Comparison of ENCODE assay signal across 18 cellular contexts in genomic region chr3:112117415-112117814, GRCh38. TPM values are rescaled to one million over a fixed set of nuclear protein-coding genes. Genes with fewer than 3 reads are reported as not detected.
DNase-seq lines count a peak whose midpoint lies in the region; ATAC-seq and TF ChIP-seq lines count a peak whose summit lies in the region.
"Had no signal": no experiment of that assay in that cellular context is flagged by ENCODE, and none has a peak within 500 bp of the region (broad histone marks: within the 10 kb centered on the region; RNA-seq: fewer than 3 reads in every experiment).

No MANE protein-coding gene starts in this region.

- H3K9me2 ChIP-seq in OCI-LY1 (ENCODE audit: low read depth, low read length), result no peaks in the 10 kb centered on the region

- H3F3A ChIP-seq in OCI-LY1 (ENCODE audit: insufficient read depth, low read length), result peaks cover 14% of the 10 kb centered on the region; the same call in 1 of the 2 replicates

- TF ChIP-seq CTCF in left ventricle myocardium inferior (IDR thresholded peaks at IDR 0.05; ENCODE audit: borderline replicate concordance), result no peak
- no peak for TF ChIP-seq CTCF in OCI-LY1 (IDR thresholded peaks at IDR 0.05; ENCODE audit: low read length)
- no peak for TF ChIP-seq CTCF in GM20000 (IDR thresholded peaks at IDR 0.05; ENCODE audit: extremely low read depth, missing control alignments)

- H3K4me3 Mint-ChIP-seq in memory B cell, result peak overlapping the region; percentile 35
- H3K4me3 Mint-ChIP-seq: CD4-positive, alpha-beta T cell had no signal

- peaks cover 20% of the 10 kb centered on the region for H3K4me1 ChIP-seq in left ventricle myocardium inferior
- H3K4me1 ChIP-seq in OCI-LY1 (ENCODE audit: insufficient read depth, low read length, severe bottlenecking), result peaks cover 100% of the 10 kb centered on the region
- peaks cover 4% of the 10 kb centered on the region for H3K4me1 ChIP-seq in right cardiac atrium (ENCODE audit: control insufficient read depth, insufficient read depth, low read length)

- no peak overlapping the region for H2AFZ ChIP-seq in OCI-LY1 (ENCODE audit: low read length)

- H3K4me1 Mint-ChIP-seq in memory B cell, result peaks cover 62% of the 10 kb centered on the region

- peaks cover 1% of the 10 kb centered on the region for H3K36me3 Mint-ChIP-seq in memory B cell

- no peaks in the 10 kb centered on the region for H4K20me1 ChIP-seq in OCI-LY1 (ENCODE audit: insufficient read depth, low read length)

- H3K36me3 ChIP-seq in left ventricle myocardium inferior, result peaks cover 2% of the 10 kb centered on the region
- peaks cover 17% of the 10 kb centered on the region; the same call in 1 of the 2 replicates for H3K36me3 ChIP-seq in OCI-LY1 (ENCODE audit: insufficient read depth, low read length)

- DNase-seq in left ventricle myocardium inferior (no peak), cardiac septum (ENCODE audit: low spot score) (no peak), memory B cell (ENCODE audit: low spot score in 2 of 2) (no peak), right cardiac atrium (no peak), GM20000 (ENCODE audit: low spot score) (no peak), CD1c-positive myeloid dendritic cell (ENCODE audit: extremely low spot score) (no peak), Right ventricle myocardium superior (no peak)
- DNase-seq: CD4-positive, alpha-beta T cell; DND-41; H7; NCI-H1417; NCI-H1930; NCI-H2171 treated with DMSO at 0.1 percent for 48 hours; NCI-H774; SHP77 treated with DMSO at 0.1 percent for 48 hours had no signal

- H3K9me3 Mint-ChIP-seq in memory B cell, result no peaks in the 10 kb centered on the region
- H3K9me3 Mint-ChIP-seq: CD4-positive, alpha-beta T cell had no signal

- peak overlapping the region; percentile 50 for H3K4me2 ChIP-seq in OCI-LY1 (ENCODE audit: low read length)
- H3K4me2 ChIP-seq: KMS-11 had no signal

- no peak for ATAC-seq in memory B cell (ENCODE audit: low read depth)
- no peak for ATAC-seq in right cardiac atrium
- ATAC-seq in Right ventricle myocardium superior (ENCODE audit: poor library complexity), result no peak

- 82% methylated on average over 1 of the region's 1 CpG for WGBS in right cardiac atrium

- H3K9me3 ChIP-seq in left ventricle myocardium inferior (replicated peaks) (no peaks in the 10 kb centered on the region), OCI-LY1 (ENCODE audit: low read length) (no peaks in the 10 kb centered on the region), right cardiac atrium (ENCODE audit: control insufficient read depth, low read length) (no peaks in the 10 kb centered on the region)

- no peak overlapping the region for H3K4me3 ChIP-seq in left ventricle myocardium inferior
- H3K4me3 ChIP-seq in OCI-LY1 (ENCODE audit: low read depth, low read length, poor library complexity, severe bottlenecking), result peak overlapping the region; percentile 25
- H3K4me3 ChIP-seq in right cardiac atrium (ENCODE audit: low read length), result no peak overlapping the region

- peaks cover 2% of the 10 kb centered on the region for H3K27me3 Mint-ChIP-seq in memory B cell
- H3K27me3 Mint-ChIP-seq: CD4-positive, alpha-beta T cell had no signal

- H3K27ac Mint-ChIP-seq in memory B cell, result peak overlapping the region; percentile 82

- H3K27me3 ChIP-seq in left ventricle myocardium inferior (ENCODE audit: low read depth), result no peaks in the 10 kb centered on the region
- no peaks in the 10 kb centered on the region for H3K27me3 ChIP-seq in OCI-LY1 (ENCODE audit: insufficient read depth, low read length)
- H3K27me3 ChIP-seq in right cardiac atrium (ENCODE audit: control insufficient read depth, insufficient read depth), result no peaks in the 10 kb centered on the region

- H3K9ac ChIP-seq in OCI-LY1 (ENCODE audit: low read length), result peak overlapping the region; percentile 73
- H3K9ac ChIP-seq: KMS-11 had no signal

- intact Hi-C loops in left ventricle myocardium inferior (cut with micrococcal nuclease), result loop anchor here (10.0 kb wide), 1 partner anchor 177 kb away; the partner anchor contains the start of gene SLC9C1
- intact Hi-C loops in cardiac septum (cut with DNase I), result no loop called here
- intact Hi-C loops in right cardiac atrium (cut with DNase I), result no loop called here
- intact Hi-C loops in Right ventricle myocardium superior (cut with DNase I), result loop anchor here (10.0 kb wide), 1 partner anchor 417 kb away; no protein-coding TSS in a partner anchor

- no peaks in the 10 kb centered on the region for H3K79me2 ChIP-seq in OCI-LY1 (ENCODE audit: insufficient read depth, low read length)

- H3K27ac ChIP-seq in left ventricle myocardium inferior (replicated peaks) (peak overlapping the region; percentile 49), OCI-LY1 (ENCODE audit: low read depth, low read length, poor library complexity, severe bottlenecking) (peak overlapping the region; percentile 99), right cardiac atrium (ENCODE audit: low read length) (no peak overlapping the region)
- H3K27ac ChIP-seq: KMS-11 had no signal

RNA-seq across cellular contexts. Expression of gene GCSAM, which starts 15.6 kb away (rescaled TPM):
- total RNA-seq in left ventricle myocardium inferior (0.25 TPM), cardiac septum (not detected), right cardiac atrium (under 1 TPM in 1 of 4 donors, not detected in 3; 0.29 TPM), Right ventricle myocardium superior (not detected)
- polyA plus RNA-seq in right cardiac atrium, result not detected
- total RNA-seq: H7, NCI-H460 had no signal

RNA-seq across cellular contexts. Expression of gene C3orf52, which starts 31.2 kb away (rescaled TPM):
- 2.4 TPM for total RNA-seq in left ventricle myocardium inferior
- total RNA-seq in cardiac septum, result 5.1 TPM
- total RNA-seq in right cardiac atrium, result 1 to 10 TPM; 1.1 to 4.4 (median 1.2) TPM
- 0.48 TPM for polyA plus RNA-seq in right cardiac atrium
- total RNA-seq in Right ventricle myocardium superior, result 2.5 TPM

Comparison
In these comparisons a context has a peak if more than half of its experiments do, and no peak if none do; other contexts are left out.
1. intact Hi-C loops: an anchor here in left ventricle myocardium inferior (10.0 kb wide) and Right ventricle myocardium superior (10.0 kb wide); none called in cardiac septum and right cardiac atrium.